8 cellular contexts compared by ENCODE assay signal in the genomic region with DNA sequence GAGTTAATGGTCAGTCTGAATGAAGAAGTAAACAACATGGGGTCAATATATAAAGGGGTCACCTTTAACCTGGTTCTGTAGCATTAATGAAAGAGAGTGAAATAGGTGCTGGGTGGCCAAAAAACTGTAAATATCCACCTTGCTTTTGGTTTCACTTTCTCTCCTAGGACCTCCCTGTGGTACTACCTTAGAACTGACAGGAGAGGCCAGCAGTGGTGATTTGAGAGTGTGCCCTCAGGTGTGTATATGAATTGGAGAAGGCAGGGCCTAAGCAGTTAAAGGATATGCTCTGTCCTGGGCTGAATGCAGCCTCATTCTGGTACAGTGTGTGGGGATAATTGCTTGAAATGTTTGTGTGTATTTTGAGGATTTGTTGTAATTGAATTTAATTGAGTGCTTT.
DNase-seq lines count a peak whose midpoint lies in the region; ATAC-seq and TF ChIP-seq lines count a peak whose summit lies in the region.

No MANE protein-coding gene starts in this region.

- DNase-seq in CD8-positive, alpha-beta T cell, result peak in 1 of 7 experiments; percentile 30
- peak; percentile 16 for DNase-seq in GM19240 (ENCODE audit: insufficient read length, low spot score)
- DNase-seq in activated naive CD8-positive, alpha-beta T cell treated with anti-CD3 and anti-CD28 coated beads for 36 hours, result peak; percentile 3
- DNase-seq in glomerular visceral epithelial cell (ENCODE audit: extremely low spot score), result no peak
- no peak for DNase-seq in AG08395 (ENCODE audit: low spot score)
- DNase-seq in activated gamma-delta T cell treated with Interleukin-2 at 50 U/mL for 16 hours, result no peak
- no peak for DNase-seq in retina

- CTCF ChIA-PET in CD8-positive, alpha-beta T cell (lab: Charles Lee), result interaction anchor here (1.2 kb wide), 1 partner anchor 741 kb away, joined by 5 read pairs; no protein-coding TSS in a partner anchor

- peaks cover 9% of the 10 kb centered on the region for H3K4me1 ChIP-seq in CD8-positive, alpha-beta T cell (ENCODE audit: insufficient read depth, low read length)

- peak overlapping the region; percentile 84 for H3K27ac Mint-ChIP-seq in CD8-positive, alpha-beta T cell
- no peak overlapping the region for H3K27ac Mint-ChIP-seq in activated naive CD8-positive, alpha-beta T cell treated with anti-CD3 and anti-CD28 coated beads for 36 hours

- H3K4me1 Mint-ChIP-seq in CD8-positive, alpha-beta T cell (ENCODE audit: low read depth), result peaks cover 16% of the 10 kb centered on the region
- peaks cover 16% of the 10 kb centered on the region for H3K4me1 Mint-ChIP-seq in activated naive CD8-positive, alpha-beta T cell treated with anti-CD3 and anti-CD28 coated beads for 36 hours

- H3K36me3 ChIP-seq in CD8-positive, alpha-beta T cell (ENCODE audit: insufficient read depth, low read length), result no peaks in the 10 kb centered on the region

- ATAC-seq in CD8-positive, alpha-beta T cell, result peak; percentile 80
- ATAC-seq in HG03139 (IDR thresholded peaks at IDR 0.05; ENCODE audit: unreplicated experiment), result peak; percentile 61

- H3K27ac ChIP-seq in CD8-positive, alpha-beta T cell (ENCODE audit: low read depth, low read length), result peak overlapping the region; percentile 3

- H3K4me3 Mint-ChIP-seq in CD8-positive, alpha-beta T cell, result peak overlapping the region; percentile 47
- H3K4me3 Mint-ChIP-seq in activated naive CD8-positive, alpha-beta T cell treated with anti-CD3 and anti-CD28 coated beads for 36 hours, result no peak overlapping the region

- no peak for TF ChIP-seq CTCF in CD8-positive, alpha-beta T cell (IDR thresholded peaks at IDR 0.05)

- no peaks in the 10 kb centered on the region for H3K9me3 ChIP-seq in CD8-positive, alpha-beta T cell (ENCODE audit: low read length)

- H3K9me3 Mint-ChIP-seq in CD8-positive, alpha-beta T cell, result no peaks in the 10 kb centered on the region
- H3K9me3 Mint-ChIP-seq in activated naive CD8-positive, alpha-beta T cell treated with anti-CD3 and anti-CD28 coated beads for 36 hours, result no peaks in the 10 kb centered on the region

- intact Hi-C loops in CD8-positive, alpha-beta T cell (cut with DNase I, micrococcal nuclease), result no loop called here

- peaks cover 6% of the 10 kb centered on the region for H3K36me3 Mint-ChIP-seq in CD8-positive, alpha-beta T cell
- H3K36me3 Mint-ChIP-seq in activated naive CD8-positive, alpha-beta T cell treated with anti-CD3 and anti-CD28 coated beads for 36 hours, result peaks cover 5% of the 10 kb centered on the region

- POLR2A ChIA-PET in CD8-positive, alpha-beta T cell (lab: Charles Lee), result no interaction called here

- H3K4me3 ChIP-seq in CD8-positive, alpha-beta T cell (ENCODE audit: low read depth, low read length), result no peak overlapping the region

- no peaks in the 10 kb centered on the region for H3K27me3 Mint-ChIP-seq in CD8-positive, alpha-beta T cell (ENCODE audit: low read depth)
- H3K27me3 Mint-ChIP-seq in activated naive CD8-positive, alpha-beta T cell treated with anti-CD3 and anti-CD28 coated beads for 36 hours, result no peaks in the 10 kb centered on the region

- no peaks in the 10 kb centered on the region for H3K27me3 ChIP-seq in CD8-positive, alpha-beta T cell (ENCODE audit: insufficient read depth, low read length)

Comparison
In these comparisons a context has a peak if more than half of its experiments do, and no peak if none do; other contexts are left out.
1. DNase-seq: peak in GM19240 (single experiment) and activated naive CD8-positive, alpha-beta T cell treated with anti-CD3 and anti-CD28 coated beads for 36 hours (single experiment); none in glomerular visceral epithelial cell (single experiment), AG08395 (single experiment), activated gamma-delta T cell treated with Interleukin-2 at 50 U/mL for 16 hours (single experiment) and retina (single experiment).